In genomic region chr14:54781936-54782802, GRCh38 we compare ENCODE assay signal across 20 cellular contexts.
DNase-seq lines count a peak whose midpoint lies in the region; ATAC-seq lines count a peak whose summit lies in the region.
"Had no signal": no experiment of that assay in that cellular context is flagged by ENCODE, and none has a peak within 500 bp of the region (broad histone marks: within the 10 kb centered on the region; RNA-seq: fewer than 3 reads in every experiment).

No MANE protein-coding gene starts in this region.

- peak overlapping the region in 7 of 10 experiments; percentile 9 to 40 (median 29); a peak in 6 of 20 replicates for H3K4me3 ChIP-seq in BLaER1 treated with 17β-estradiol and CSF1 and Interleukin-3, amounts not matched to agents 10 nM and 100 nM
- H3K4me3 ChIP-seq: cardiac muscle cell had no signal

- H3K4me1 Mint-ChIP-seq in T-helper 17 cell, result peaks cover 2% of the 10 kb centered on the region

- H3K27me3 ChIP-seq in BLaER1 treated with 17β-estradiol and CSF1 and Interleukin-3, amounts not matched to agents 10 nM and 100 nM, result no peaks in the 10 kb centered on the region
- H3K27me3 ChIP-seq: cardiac muscle cell, upper lobe of left lung had no signal

- in situ Hi-C loops in G401 (cut with HindIII; ENCODE audit: low sequenced_read_pairs), result no loop called here

- peaks cover 0 to 9% (median 0%) of the 10 kb centered on the region in 11 experiments; a peak in 2 of 22 replicates for H4K20me1 ChIP-seq in BLaER1 treated with 17β-estradiol and CSF1 and Interleukin-3, amounts not matched to agents 10 nM and 100 nM

- H3K9ac ChIP-seq in BLaER1 treated with 17β-estradiol and CSF1 and Interleukin-3, amounts not matched to agents 10 nM and 100 nM, result peak overlapping the region; percentile 34 to 62 (median 60); a peak in 18 of 22 replicates

- peak overlapping the region; percentile 43 to 79 (median 71); a peak in 21 of 22 replicates for H3K27ac ChIP-seq in BLaER1 treated with 17β-estradiol and CSF1 and Interleukin-3, amounts not matched to agents 10 nM and 100 nM
- H3K27ac ChIP-seq: cardiac muscle cell, epithelial cell of prostate had no signal

- H3K9me3 ChIP-seq in BLaER1 treated with 17β-estradiol and CSF1 and Interleukin-3, amounts not matched to agents 10 nM and 100 nM (replicated peaks in 1 of 11), result no peaks in the 10 kb centered on the region
- no peaks in the 10 kb centered on the region for H3K9me3 ChIP-seq in T-helper 17 cell (ENCODE audit: control insufficient read depth, low read length, poor library complexity, severe bottlenecking)
- H3K9me3 ChIP-seq: upper lobe of left lung had no signal

- H3K27me3 Mint-ChIP-seq in T-helper 17 cell, result no peaks in the 10 kb centered on the region

- peaks cover 0 to 54% (median 25%) of the 10 kb centered on the region in 11 experiments; a peak in 14 of 22 replicates for H3K36me3 ChIP-seq in BLaER1 treated with 17β-estradiol and CSF1 and Interleukin-3, amounts not matched to agents 10 nM and 100 nM

- H3K27ac Mint-ChIP-seq in T-helper 17 cell, result peak overlapping the region; percentile 67
- H3K27ac Mint-ChIP-seq: stimulated activated naive CD8-positive, alpha-beta T cell treated with anti-CD3 and anti-CD28 coated beads, Interleukin-15, amount 100 ng/mL, for 72 hours had no signal

- H3K4me1 ChIP-seq in BLaER1 treated with 17β-estradiol and CSF1 and Interleukin-3, amounts not matched to agents 10 nM and 100 nM, result peaks cover 82 to 98% (median 86%) of the 10 kb centered on the region in 10 experiments

- H3K4me2 ChIP-seq in BLaER1 treated with 17β-estradiol and CSF1 and Interleukin-3, amounts not matched to agents 10 nM and 100 nM, result peak overlapping the region; percentile 73 to 93 (median 85)

- H3K4me3 Mint-ChIP-seq in T-helper 17 cell, result no peak overlapping the region
- H3K4me3 Mint-ChIP-seq: neural crest cell; stimulated activated naive CD8-positive, alpha-beta T cell treated with anti-CD3 and anti-CD28 coated beads, Interleukin-15, amount 100 ng/mL, for 72 hours had no signal

- ATAC-seq in T-helper 17 cell (no peak), HG03460 (IDR thresholded peaks at IDR 0.05; ENCODE audit: unreplicated experiment) (no peak)

- DNase-seq in G401 (ENCODE audit: low spot score) (peak; percentile 63), T-helper 17 cell (no peak), mesenteric fat pad (ENCODE audit: low spot score) (peak; percentile 35), GDM1 (lab: John Stamatoyannopoulos, UW) (no peak), putamen (ENCODE audit: low spot score) (no peak)
- DNase-seq: activated CD4-positive, alpha-beta T cell treated with anti-CD3 and anti-CD28 coated beads for 4 hours; activated effector memory CD4-positive, alpha-beta T cell treated with anti-CD3 and anti-CD28 coated beads, Interleukin-2, amount 50 U/mL, for 16 hours; amniotic stem cell; HCEC 1CT; NCI-H1436; NCI-H2171; NCI-H526 treated with DMSO at 0.1 percent for 48 hours; stimulated activated CD4-positive, alpha-beta T cell treated with anti-CD3 and anti-CD28 coated beads, Interleukin-4, amount 100 ng/mL, for 4 hours had no signal

- H3K36me3 Mint-ChIP-seq in T-helper 17 cell (ENCODE audit: low read depth), result peaks cover 4% of the 10 kb centered on the region

Comparison
In these comparisons a context has a peak if more than half of its experiments do, and no peak if none do; other contexts are left out.
1. DNase-seq: peak in G401 (single experiment) and mesenteric fat pad (single experiment); none in T-helper 17 cell (0 of 3), GDM1 (single experiment) and putamen (single experiment).